In the genomic region with DNA sequence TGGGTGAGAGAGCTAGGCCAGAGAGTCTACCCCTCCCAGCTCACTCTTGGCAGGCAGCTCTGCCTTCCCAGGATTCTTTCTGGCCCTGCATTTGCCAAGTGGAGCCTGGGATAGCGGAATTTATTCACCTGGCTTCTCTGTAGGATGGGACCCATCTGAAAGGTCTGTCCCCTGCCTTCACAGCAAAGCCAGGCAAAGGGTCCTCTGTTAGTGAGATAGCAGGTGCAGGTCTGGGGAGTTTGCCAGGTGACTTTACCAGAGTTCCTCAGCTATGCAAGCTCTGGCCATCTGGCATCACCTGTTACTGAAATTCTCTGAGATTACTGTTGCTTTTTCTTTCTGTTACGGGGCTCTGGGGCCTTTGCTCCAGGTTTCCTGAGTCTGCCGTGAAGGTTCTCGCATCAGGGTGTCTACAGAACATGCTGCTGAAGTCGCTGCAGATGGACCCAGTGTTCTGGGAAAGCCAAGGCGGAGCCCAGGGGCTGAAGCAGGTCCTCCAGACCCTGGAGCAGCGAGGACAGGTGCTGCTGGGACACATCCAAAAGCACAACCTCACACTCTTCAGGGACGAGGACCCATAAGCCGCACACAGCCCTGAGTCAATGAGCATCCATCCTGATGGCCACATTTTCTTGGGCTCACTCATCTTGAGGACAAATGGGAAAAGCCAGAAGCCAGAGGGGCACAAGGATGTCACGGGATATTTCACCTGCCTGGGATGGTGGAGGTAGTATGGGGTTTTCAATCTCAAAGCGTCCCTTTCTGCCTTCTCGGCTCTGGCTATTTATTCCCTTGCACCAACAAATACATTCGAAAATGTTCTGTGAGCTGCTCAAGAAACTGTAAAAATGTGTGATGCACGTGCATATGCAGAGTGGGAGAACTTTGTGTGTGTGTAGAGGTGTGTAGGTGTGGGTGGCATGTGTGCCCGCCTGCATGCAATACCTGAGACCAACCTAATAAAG, we compare ENCODE assay signal across 23 cellular contexts.
"Had no signal": no experiment of that assay in that cellular context is flagged by ENCODE, and none has a peak within 500 bp of the region (broad histone marks: within the 10 kb centered on the region; RNA-seq: fewer than 3 reads in every experiment).

No MANE protein-coding gene starts in this region.

- H3K9me3 ChIP-seq: right lobe of liver, testis, transverse colon had no signal

- H3K4me3 Mint-ChIP-seq: activated naive CD4-positive, alpha-beta T cell treated with anti-CD3 and anti-CD28 coated beads, Interleukin-2, amount 10 ng/mL, durations not matched to agents 7 days and 5 days; activated naive CD8-positive, alpha-beta T cell treated with anti-CD3 and anti-CD28 coated beads, Interleukin-2, amount 10 ng/mL, durations not matched to agents 7 days and 5 days; activated T-helper 1 cell treated with anti-CD3 and anti-CD28 coated beads, Interleukin-12 subunit alpha, Interleukin-12 subunit beta, Interleukin-2, Interleukin-4 antibody, amounts not matched to agents 30 ng/mL and 10 ng/mL and 1 ng/mL, durations not matched to agents 14 hours and 24 hours and 36 hours; immature natural killer cell; natural killer cell treated with Interleukin-12 subunit alpha and Interleukin-12 subunit beta and Interleukin-15 and Interleukin-18, amount 100 ng/mL, for 72 hours had no signal

- H3K36me3 Mint-ChIP-seq: activated naive CD4-positive, alpha-beta T cell treated with anti-CD3 and anti-CD28 coated beads, Interleukin-2, amount 10 ng/mL, durations not matched to agents 7 days and 5 days; activated naive CD8-positive, alpha-beta T cell treated with anti-CD3 and anti-CD28 coated beads, Interleukin-2, amount 10 ng/mL, durations not matched to agents 7 days and 5 days had no signal

- H3K27ac Mint-ChIP-seq: activated naive CD4-positive, alpha-beta T cell treated with anti-CD3 and anti-CD28 coated beads, Interleukin-2, amount 10 ng/mL, durations not matched to agents 7 days and 5 days; activated naive CD8-positive, alpha-beta T cell treated with anti-CD3 and anti-CD28 coated beads, Interleukin-2, amount 10 ng/mL, durations not matched to agents 7 days and 5 days; activated T-helper 1 cell treated with anti-CD3 and anti-CD28 coated beads, Interleukin-12 subunit alpha, Interleukin-12 subunit beta, Interleukin-2, Interleukin-4 antibody, amounts not matched to agents 30 ng/mL and 10 ng/mL and 1 ng/mL, durations not matched to agents 14 hours and 24 hours and 36 hours; immature natural killer cell; natural killer cell treated with Interleukin-12 subunit alpha and Interleukin-12 subunit beta and Interleukin-15 and Interleukin-18, amount 100 ng/mL, for 72 hours had no signal

- DNase-seq: activated CD4-positive, alpha-beta T cell treated with anti-CD3 and anti-CD28 coated beads, Interleukin-2, amount 50 U/mL, for 1 hour; activated CD4-positive, CD25-positive, alpha-beta regulatory T cell treated with anti-CD3 and anti-CD28 coated beads, Interleukin-2, amount 50 U/mL, for 72 hours; activated effector memory CD4-positive, alpha-beta T cell treated with anti-CD3 and anti-CD28 coated beads, Interleukin-2, amount 50 U/mL, for 16 hours; activated naive CD4-positive, alpha-beta T cell treated with anti-CD3 and anti-CD28 coated beads, Interleukin-2, amount 10 ng/mL, durations not matched to agents 7 days and 5 days; activated naive CD8-positive, alpha-beta T cell treated with anti-CD3 and anti-CD28 coated beads, Interleukin-2, amount 10 ng/mL, durations not matched to agents 7 days and 5 days; activated T-cell treated with anti-CD3 and anti-CD28 coated beads, Interleukin-2, amount 50 U/mL, for 1 hour; amniotic stem cell; brain microvascular endothelial cell; effector CD8-positive, alpha-beta T cell; foreskin fibroblast; hippocampal formation; immature natural killer cell; left lung; lower lobe of right lung; mucosa of descending colon; right lobe of liver; stimulated activated CD4-positive, alpha-beta T cell treated with anti-CD3 and anti-CD28 coated beads, Interleukin-2, amount 100 ng/mL, for 48 hours; stimulated activated naive CD8-positive, alpha-beta T cell treated with anti-CD3 and anti-CD28 coated beads, Interleukin-15, Interleukin-2, amounts not matched to agents 100 U/mL and 50 U/mL, for 24 hours; T-helper 2 cell; testis; transverse colon had no signal

- H3K4me1 ChIP-seq: left lung, lower lobe of right lung, right lobe of liver, testis, transverse colon had no signal

- H3K27me3 ChIP-seq: brain microvascular endothelial cell, left lung, right lobe of liver, testis, transverse colon had no signal

- H3K36me3 ChIP-seq: brain microvascular endothelial cell, left lung, lower lobe of right lung, right lobe of liver, transverse colon had no signal

- H3K27ac ChIP-seq: brain microvascular endothelial cell, left lung, lower lobe of right lung, right lobe of liver, testis, transverse colon had no signal

- H3K4me3 ChIP-seq: left lung, lower lobe of right lung, mucosa of descending colon, right lobe of liver, testis, transverse colon had no signal

- ATAC-seq: left lung; lower lobe of right lung; mucosa of descending colon; natural killer cell treated with Interleukin-12 subunit alpha and Interleukin-12 subunit beta and Interleukin-15 and Interleukin-18, amount 100 ng/mL, for 72 hours; right lobe of liver; stimulated activated naive CD8-positive, alpha-beta T cell treated with anti-CD3 and anti-CD28 coated beads, Interleukin-15, Interleukin-2, amounts not matched to agents 100 U/mL and 50 U/mL, for 24 hours had no signal
